ENCODE assay signal across 2 cellular contexts in genomic region chr7:46784746-46785145, GRCh38.
TF ChIP-seq lines count a peak whose summit lies in the region.

No MANE protein-coding gene starts in this region.

TF ChIP-seq in HCT116, 20 proteins besides CTCF, POLR2A, EP300 and RAD21 (continued from another document):
- TF ChIP-seq ZBTB33 (IDR thresholded peaks at IDR 0.05; ENCODE audit: extremely low read depth, insufficient replicate concordance, low read length) (no peak), EZH2phosphoT487 (IDR thresholded peaks at IDR 0.05; ENCODE audit: borderline replicate concordance) (no peak), FOSL1 (IDR thresholded peaks at IDR 0.05; ENCODE audit: low read depth) (peak; percentile 79), JUND (IDR thresholded peaks at IDR 0.05) (peak; percentile 82), ZFX (IDR thresholded peaks at IDR 0.05) (no peak), CBX3 (IDR thresholded peaks at IDR 0.05; ENCODE audit: low read depth) (peak; percentile 83; the same call in 1 of the 2 replicates), POLR2AphosphoS5 (IDR thresholded peaks at IDR 0.05; ENCODE audit: low read depth, low read length) (no peak), MAX (IDR thresholded peaks at IDR 0.05) (peak; percentile 49), ZNF274 (IDR thresholded peaks at IDR 0.05; ENCODE audit: low read depth, low read length) (no peak), SRF (IDR thresholded peaks at IDR 0.05; ENCODE audit: low read depth) (no peak), ELF1 (IDR thresholded peaks at IDR 0.05; ENCODE audit: borderline replicate concordance, low read depth) (no peak), TCF7L2 (IDR thresholded peaks at IDR 0.05; ENCODE audit: borderline replicate concordance, extremely low read depth, insufficient read depth, insufficient read length) (no peak), CEBPB (IDR thresholded peaks at IDR 0.05; ENCODE audit: low read depth) (no peak; the same call in 1 of the 2 replicates), ATF3 (IDR thresholded peaks at IDR 0.05) (no peak), EGR1 (IDR thresholded peaks at IDR 0.05; ENCODE audit: low read depth) (no peak), REST (IDR thresholded peaks at IDR 0.05; ENCODE audit: low read depth) (no peak)

TF ChIP-seq in SK-N-SH, 30 proteins besides CTCF, POLR2A, EP300 and RAD21 (continued from another document):
- TF ChIP-seq PBX3 (IDR thresholded peaks at IDR 0.05) (peak; percentile 98), ZBTB33 (IDR thresholded peaks at IDR 0.05; ENCODE audit: borderline replicate concordance, low read depth) (peak; percentile 67; the same call in 1 of the 2 replicates), POLR2AphosphoS5 (IDR thresholded peaks at IDR 0.05; ENCODE audit: low read depth, low read length) (peak; percentile 82; the same call in 1 of the 2 replicates), FOXM1 (IDR thresholded peaks at IDR 0.05; ENCODE audit: low read depth) (no peak), NFIC (IDR thresholded peaks at IDR 0.05; ENCODE audit: borderline replicate concordance) (peak; percentile 79), REST (IDR thresholded peaks at IDR 0.05; ENCODE audit: low read depth, low read length) (peak; percentile 57; the same call in 1 of the 2 replicates), SMC3 (IDR thresholded peaks at IDR 0.05; ENCODE audit: low read depth, low read length) (no peak), CHD2 (IDR thresholded peaks at IDR 0.05; ENCODE audit: low read length, partially characterized antibody) (no peak), JUND (IDR thresholded peaks at IDR 0.05) (peak; percentile 92), TEAD4 (IDR thresholded peaks at IDR 0.05; ENCODE audit: borderline replicate concordance, insufficient read depth) (0 out of 2 replicates have a peak, but pooled peaks have one; percentile 21), EZH2phosphoT487 (IDR thresholded peaks at IDR 0.05; ENCODE audit: borderline replicate concordance, low read depth) (no peak)
